ENCODE assay signal across 2 cellular contexts in the genomic region with DNA sequence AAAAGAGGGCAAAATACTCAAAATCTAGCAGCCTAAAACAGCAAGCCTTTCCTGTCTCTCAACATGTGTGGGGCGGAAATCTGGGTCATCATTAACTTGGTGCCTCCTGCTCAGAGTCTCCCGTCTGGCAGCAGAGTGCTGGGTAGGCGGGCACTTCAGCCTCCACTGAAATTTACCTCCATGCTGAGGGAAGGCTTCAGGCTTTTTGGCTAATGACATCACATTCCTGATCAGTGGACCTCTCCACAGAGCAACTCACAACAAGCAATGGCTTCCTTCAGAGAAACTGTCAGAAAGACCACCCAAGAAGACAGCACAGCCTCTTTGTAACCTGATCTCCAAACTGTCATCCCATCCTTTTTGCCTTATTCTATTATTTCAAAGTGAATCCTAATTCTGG.
TF ChIP-seq lines count a peak whose summit lies in the region.

No MANE protein-coding gene starts in this region.

TF ChIP-seq in HEK293, 187 proteins besides CTCF, POLR2A, EP300 and RAD21 (continued from another document):
- TF ChIP-seq, protein P1, sequence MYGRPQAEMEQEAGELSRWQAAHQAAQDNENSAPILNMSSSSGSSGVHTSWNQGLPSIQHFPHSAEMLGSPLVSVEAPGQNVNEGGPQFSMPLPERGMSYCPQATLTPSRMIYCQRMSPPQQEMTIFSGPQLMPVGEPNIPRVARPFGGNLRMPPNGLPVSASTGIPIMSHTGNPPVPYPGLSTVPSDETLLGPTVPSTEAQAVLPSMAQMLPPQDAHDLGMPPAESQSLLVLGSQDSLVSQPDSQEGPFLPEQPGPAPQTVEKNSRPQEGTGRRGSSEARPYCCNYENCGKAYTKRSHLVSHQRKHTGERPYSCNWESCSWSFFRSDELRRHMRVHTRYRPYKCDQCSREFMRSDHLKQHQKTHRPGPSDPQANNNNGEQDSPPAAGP (tag by site-specific recombination; IDR thresholded peaks at IDR 0.05), result no peak

TF ChIP-seq in H1, 55 proteins besides CTCF, POLR2A, EP300 and RAD21 (continued from another document):
- TF ChIP-seq, protein P2, sequence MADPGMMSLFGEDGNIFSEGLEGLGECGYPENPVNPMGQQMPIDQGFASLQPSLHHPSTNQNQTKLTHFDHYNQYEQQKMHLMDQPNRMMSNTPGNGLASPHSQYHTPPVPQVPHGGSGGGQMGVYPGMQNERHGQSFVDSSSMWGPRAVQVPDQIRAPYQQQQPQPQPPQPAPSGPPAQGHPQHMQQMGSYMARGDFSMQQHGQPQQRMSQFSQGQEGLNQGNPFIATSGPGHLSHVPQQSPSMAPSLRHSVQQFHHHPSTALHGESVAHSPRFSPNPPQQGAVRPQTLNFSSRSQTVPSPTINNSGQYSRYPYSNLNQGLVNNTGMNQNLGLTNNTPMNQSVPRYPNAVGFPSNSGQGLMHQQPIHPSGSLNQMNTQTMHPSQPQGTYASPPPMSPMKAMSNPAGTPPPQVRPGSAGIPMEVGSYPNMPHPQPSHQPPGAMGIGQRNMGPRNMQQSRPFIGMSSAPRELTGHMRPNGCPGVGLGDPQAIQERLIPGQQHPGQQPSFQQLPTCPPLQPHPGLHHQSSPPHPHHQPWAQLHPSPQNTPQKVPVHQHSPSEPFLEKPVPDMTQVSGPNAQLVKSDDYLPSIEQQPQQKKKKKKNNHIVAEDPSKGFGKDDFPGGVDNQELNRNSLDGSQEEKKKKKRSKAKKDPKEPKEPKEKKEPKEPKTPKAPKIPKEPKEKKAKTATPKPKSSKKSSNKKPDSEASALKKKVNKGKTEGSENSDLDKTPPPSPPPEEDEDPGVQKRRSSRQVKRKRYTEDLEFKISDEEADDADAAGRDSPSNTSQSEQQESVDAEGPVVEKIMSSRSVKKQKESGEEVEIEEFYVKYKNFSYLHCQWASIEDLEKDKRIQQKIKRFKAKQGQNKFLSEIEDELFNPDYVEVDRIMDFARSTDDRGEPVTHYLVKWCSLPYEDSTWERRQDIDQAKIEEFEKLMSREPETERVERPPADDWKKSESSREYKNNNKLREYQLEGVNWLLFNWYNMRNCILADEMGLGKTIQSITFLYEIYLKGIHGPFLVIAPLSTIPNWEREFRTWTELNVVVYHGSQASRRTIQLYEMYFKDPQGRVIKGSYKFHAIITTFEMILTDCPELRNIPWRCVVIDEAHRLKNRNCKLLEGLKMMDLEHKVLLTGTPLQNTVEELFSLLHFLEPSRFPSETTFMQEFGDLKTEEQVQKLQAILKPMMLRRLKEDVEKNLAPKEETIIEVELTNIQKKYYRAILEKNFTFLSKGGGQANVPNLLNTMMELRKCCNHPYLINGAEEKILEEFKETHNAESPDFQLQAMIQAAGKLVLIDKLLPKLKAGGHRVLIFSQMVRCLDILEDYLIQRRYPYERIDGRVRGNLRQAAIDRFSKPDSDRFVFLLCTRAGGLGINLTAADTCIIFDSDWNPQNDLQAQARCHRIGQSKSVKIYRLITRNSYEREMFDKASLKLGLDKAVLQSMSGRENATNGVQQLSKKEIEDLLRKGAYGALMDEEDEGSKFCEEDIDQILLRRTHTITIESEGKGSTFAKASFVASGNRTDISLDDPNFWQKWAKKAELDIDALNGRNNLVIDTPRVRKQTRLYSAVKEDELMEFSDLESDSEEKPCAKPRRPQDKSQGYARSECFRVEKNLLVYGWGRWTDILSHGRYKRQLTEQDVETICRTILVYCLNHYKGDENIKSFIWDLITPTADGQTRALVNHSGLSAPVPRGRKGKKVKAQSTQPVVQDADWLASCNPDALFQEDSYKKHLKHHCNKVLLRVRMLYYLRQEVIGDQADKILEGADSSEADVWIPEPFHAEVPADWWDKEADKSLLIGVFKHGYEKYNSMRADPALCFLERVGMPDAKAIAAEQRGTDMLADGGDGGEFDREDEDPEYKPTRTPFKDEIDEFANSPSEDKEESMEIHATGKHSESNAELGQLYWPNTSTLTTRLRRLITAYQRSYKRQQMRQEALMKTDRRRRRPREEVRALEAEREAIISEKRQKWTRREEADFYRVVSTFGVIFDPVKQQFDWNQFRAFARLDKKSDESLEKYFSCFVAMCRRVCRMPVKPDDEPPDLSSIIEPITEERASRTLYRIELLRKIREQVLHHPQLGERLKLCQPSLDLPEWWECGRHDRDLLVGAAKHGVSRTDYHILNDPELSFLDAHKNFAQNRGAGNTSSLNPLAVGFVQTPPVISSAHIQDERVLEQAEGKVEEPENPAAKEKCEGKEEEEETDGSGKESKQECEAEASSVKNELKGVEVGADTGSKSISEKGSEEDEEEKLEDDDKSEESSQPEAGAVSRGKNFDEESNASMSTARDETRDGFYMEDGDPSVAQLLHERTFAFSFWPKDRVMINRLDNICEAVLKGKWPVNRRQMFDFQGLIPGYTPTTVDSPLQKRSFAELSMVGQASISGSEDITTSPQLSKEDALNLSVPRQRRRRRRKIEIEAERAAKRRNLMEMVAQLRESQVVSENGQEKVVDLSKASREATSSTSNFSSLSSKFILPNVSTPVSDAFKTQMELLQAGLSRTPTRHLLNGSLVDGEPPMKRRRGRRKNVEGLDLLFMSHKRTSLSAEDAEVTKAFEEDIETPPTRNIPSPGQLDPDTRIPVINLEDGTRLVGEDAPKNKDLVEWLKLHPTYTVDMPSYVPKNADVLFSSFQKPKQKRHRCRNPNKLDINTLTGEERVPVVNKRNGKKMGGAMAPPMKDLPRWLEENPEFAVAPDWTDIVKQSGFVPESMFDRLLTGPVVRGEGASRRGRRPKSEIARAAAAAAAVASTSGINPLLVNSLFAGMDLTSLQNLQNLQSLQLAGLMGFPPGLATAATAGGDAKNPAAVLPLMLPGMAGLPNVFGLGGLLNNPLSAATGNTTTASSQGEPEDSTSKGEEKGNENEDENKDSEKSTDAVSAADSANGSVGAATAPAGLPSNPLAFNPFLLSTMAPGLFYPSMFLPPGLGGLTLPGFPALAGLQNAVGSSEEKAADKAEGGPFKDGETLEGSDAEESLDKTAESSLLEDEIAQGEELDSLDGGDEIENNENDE (IDR thresholded peaks at IDR 0.05; ENCODE audit: insufficient replicate concordance, low read length), result no peak
